In genomic region chr5:74587895-74588294, GRCh38 we compare ENCODE assay signal across 17 cellular contexts. TPM values are rescaled to one million over a fixed set of nuclear protein-coding genes. Genes with fewer than 3 reads are reported as not detected.
DNase-seq lines count a peak whose midpoint lies in the region; ATAC-seq and TF ChIP-seq lines count a peak whose summit lies in the region.
"Had no signal": no experiment of that assay in that cellular context is flagged by ENCODE, and none has a peak within 500 bp of the region (broad histone marks: within the 10 kb centered on the region; RNA-seq: fewer than 3 reads in every experiment).

No MANE protein-coding gene starts in this region.

- no peaks in the 10 kb centered on the region for H3K27me3 Mint-ChIP-seq in Calu3 (ENCODE audit: unreplicated experiment)
- peaks cover 33% of the 10 kb centered on the region for H3K27me3 Mint-ChIP-seq in stimulated activated naive CD8-positive, alpha-beta T cell treated with anti-CD3 and anti-CD28 coated beads, Interleukin-15, amount 100 ng/mL, for 72 hours

- H3K4me1 Mint-ChIP-seq in Calu3 (ENCODE audit: low read depth, unreplicated experiment): peaks cover 72% of the 10 kb centered on the region
- H3K4me1 Mint-ChIP-seq in stimulated activated naive CD8-positive, alpha-beta T cell treated with anti-CD3 and anti-CD28 coated beads, Interleukin-15, amount 100 ng/mL, for 72 hours: peaks cover 6% of the 10 kb centered on the region

- CTCF ChIA-PET in Calu3 (lab: Charles Lee): no interaction called here
- CTCF ChIA-PET in mammary epithelial cell (lab: Charles Lee; ENCODE audit: low non-redundant PET): interaction anchor here (0.5 kb wide), 1 partner anchor 11 kb away, joined by 4 read pairs; no protein-coding TSS in a partner anchor

- H4K20me1 ChIP-seq in mammary epithelial cell (ENCODE audit: insufficient read depth, low read length): no peaks in the 10 kb centered on the region
- H4K20me1 ChIP-seq: BLaER1 treated with 17β-estradiol and CSF1 and Interleukin-3, amounts not matched to agents 10 nM and 100 nM had no signal

- H3K36me3 ChIP-seq in HUES64 (ENCODE audit: insufficient read depth, low read length) (no peaks in the 10 kb centered on the region), colonic mucosa (no peaks in the 10 kb centered on the region), mesodermal cell (ENCODE audit: control insufficient read depth, insufficient read depth, low read length) (no peaks in the 10 kb centered on the region), psoas muscle (ENCODE audit: insufficient read depth in 1 of 2, low read depth in 1 of 2) (no peaks in the 10 kb centered on the region), mammary epithelial cell (ENCODE audit: insufficient read depth, low read length) (no peaks in the 10 kb centered on the region)
- H3K36me3 ChIP-seq: BLaER1 treated with 17β-estradiol and CSF1 and Interleukin-3, amounts not matched to agents 10 nM and 100 nM had no signal

- BruUV-seq in Calu3 (replicated peaks; lab: Mats Ljungman, UMichigan) (no TSS peak), mammary epithelial cell (replicated peaks; lab: Mats Ljungman, UMichigan) (no TSS peak)

- H3K9me3 ChIP-seq in HUES64 (ENCODE audit: insufficient read depth, low read depth, low read length): no peaks in the 10 kb centered on the region
- H3K9me3 ChIP-seq in colonic mucosa: no peaks in the 10 kb centered on the region
- no peaks in the 10 kb centered on the region for H3K9me3 ChIP-seq in mesodermal cell (ENCODE audit: control insufficient read depth, low read length)
- H3K9me3 ChIP-seq in psoas muscle: no peaks in the 10 kb centered on the region
- H3K9me3 ChIP-seq in mammary epithelial cell (replicated peaks; ENCODE audit: insufficient read depth, low read length): no peaks in the 10 kb centered on the region
- H3K9me3 ChIP-seq: BLaER1 treated with 17β-estradiol and CSF1 and Interleukin-3, amounts not matched to agents 10 nM and 100 nM had no signal

- no peak overlapping the region for H3K9ac ChIP-seq in HUES64 (ENCODE audit: low read depth, low read length)
- peak overlapping the region in 1 of 2 donors; percentile 19 for H3K9ac ChIP-seq in colonic mucosa (ENCODE audit: low read depth in 2 of 2, low read length in 2 of 2)
- H3K9ac ChIP-seq in mammary epithelial cell (ENCODE audit: insufficient read depth, low read length): no peak overlapping the region
- H3K9ac ChIP-seq: BLaER1 treated with 17β-estradiol and CSF1 and Interleukin-3, amounts not matched to agents 10 nM and 100 nM had no signal

- H3K4me1 ChIP-seq in HUES64 (ENCODE audit: insufficient read depth, low read length) (peaks cover 42% of the 10 kb centered on the region), colonic mucosa (no peaks in the 10 kb centered on the region), mesodermal cell (ENCODE audit: control insufficient read depth, insufficient read depth, low read length, poor library complexity, severe bottlenecking) (peaks cover 13% of the 10 kb centered on the region), psoas muscle (no peaks in the 10 kb centered on the region), mammary epithelial cell (ENCODE audit: insufficient read depth, low read length) (peaks cover 4% of the 10 kb centered on the region)

- intact Hi-C loops in Calu3 (cut with micrococcal nuclease; ENCODE audit: unreplicated experiment) (loop anchor here (2.0 to 5.0 kb wide), 2 partner anchors 51 to 86 kb away; no protein-coding TSS in a partner anchor), colonic mucosa (cut with DNase I) (loop anchor here (5.0 kb wide), 1 partner anchor 49 kb away; no protein-coding TSS in a partner anchor), psoas muscle (cut with DNase I) (no loop called here), mammary epithelial cell (cut with micrococcal nuclease) (no loop called here)

- H3K4me3 Mint-ChIP-seq in Calu3 (ENCODE audit: low read depth, unreplicated experiment): no peak overlapping the region
- no peak overlapping the region for H3K4me3 Mint-ChIP-seq in stimulated activated naive CD8-positive, alpha-beta T cell treated with anti-CD3 and anti-CD28 coated beads, Interleukin-15, amount 100 ng/mL, for 72 hours
- H3K4me3 Mint-ChIP-seq: CD8-positive, alpha-beta T cell; H9 had no signal

- peaks cover 3% of the 10 kb centered on the region for H3K9me3 Mint-ChIP-seq in Calu3 (ENCODE audit: low read depth, unreplicated experiment)
- no peaks in the 10 kb centered on the region for H3K9me3 Mint-ChIP-seq in stimulated activated naive CD8-positive, alpha-beta T cell treated with anti-CD3 and anti-CD28 coated beads, Interleukin-15, amount 100 ng/mL, for 72 hours
- H3K9me3 Mint-ChIP-seq: CD8-positive, alpha-beta T cell; H9 had no signal

- no peak overlapping the region for H3K4me2 ChIP-seq in mammary epithelial cell (ENCODE audit: insufficient read depth, low read depth, low read length)
- H3K4me2 ChIP-seq: BLaER1 treated with 17β-estradiol and CSF1 and Interleukin-3, amounts not matched to agents 10 nM and 100 nM had no signal

- 71% methylated on average over 1 of the region's 2 CpGs for WGBS in HUES64
- WGBS in mesodermal cell (ENCODE audit: insufficient coverage in 2 of 2), 2 experiments: no CpG with 5 or more reads among the region's 2 CpGs
- WGBS in psoas muscle, 3 donors: 44 to 63% (median 50%) methylated on average over 2 of the region's 2 CpGs
- 97% methylated on average over 2 of the region's 2 CpGs for WGBS in mammary epithelial cell (ENCODE audit: low coverage, missing lambda C conversion rate)

- DNase-seq in Calu3 (no peak), colonic mucosa (no peak), psoas muscle (no peak), mammary epithelial cell (no peak), SIG-M5 treated with dmso at 0.1 percent for 504 hours (lab: John Stamatoyannopoulos, UW; ENCODE audit: unreplicated experiment) (no peak)
- no peak for DNase-seq in stimulated activated naive CD8-positive, alpha-beta T cell treated with anti-CD3 and anti-CD28 coated beads, Interleukin-15, amount 100 ng/mL, for 72 hours
- DNase-seq: CD8-positive, alpha-beta T cell; DMS79 treated with DMSO at 0.1 percent for 48 hours; H9; NCI-H1436; NCI-H2029 treated with DMSO at 0.1 percent for 48 hours; PC-3; SIG-M5 had no signal

- H3K27me3 ChIP-seq in HUES64 (ENCODE audit: insufficient read depth, low read length) (no peaks in the 10 kb centered on the region), colonic mucosa (no peaks in the 10 kb centered on the region), psoas muscle (ENCODE audit: insufficient read depth in 3 of 3, low read length in 2 of 3) (no peaks in the 10 kb centered on the region), mammary epithelial cell (ENCODE audit: insufficient read depth, low read length) (no peaks in the 10 kb centered on the region)
- H3K27me3 ChIP-seq: BLaER1 treated with 17β-estradiol and CSF1 and Interleukin-3, amounts not matched to agents 10 nM and 100 nM had no signal

- in situ Hi-C loops in mammary epithelial cell (cut with MboI; ENCODE audit: low sequenced_read_pairs in 2 of 2): no loop called here

- H3K27ac ChIP-seq in HUES64 (ENCODE audit: low read depth, low read length) (0 out of 2 replicates have a peak overlapping the region, but pooled peaks have one; percentile 13), colonic mucosa (peak overlapping the region; percentile 83), mesodermal cell (ENCODE audit: low read depth, low read length, severe bottlenecking) (peak overlapping the region; percentile 62), psoas muscle (no peak overlapping the region), mammary epithelial cell (ENCODE audit: insufficient read depth, low read depth, low read length) (no peak overlapping the region)
- H3K27ac ChIP-seq: BLaER1 treated with 17β-estradiol and CSF1 and Interleukin-3, amounts not matched to agents 10 nM and 100 nM; RWPE1 had no signal

- peaks cover 3% of the 10 kb centered on the region for H3K36me3 Mint-ChIP-seq in Calu3 (ENCODE audit: insufficient read depth, unreplicated experiment)
- H3K36me3 Mint-ChIP-seq: CD8-positive, alpha-beta T cell had no signal

- no peaks in the 10 kb centered on the region for H3K79me2 ChIP-seq in mammary epithelial cell (ENCODE audit: insufficient read depth, low read length)

- dilution Hi-C loops in mammary epithelial cell (cut with HindIII; ENCODE audit: low sequenced_read_pairs): no loop called here

- peak overlapping the region; percentile 31 for H3K27ac Mint-ChIP-seq in Calu3 (ENCODE audit: unreplicated experiment)
- H3K27ac Mint-ChIP-seq in stimulated activated naive CD8-positive, alpha-beta T cell treated with anti-CD3 and anti-CD28 coated beads, Interleukin-15, amount 100 ng/mL, for 72 hours: no peak overlapping the region
- H3K27ac Mint-ChIP-seq: CD8-positive, alpha-beta T cell had no signal

- no peak overlapping the region for H3K4me3 ChIP-seq in HUES64 (ENCODE audit: low read length)
- no peak overlapping the region for H3K4me3 ChIP-seq in colonic mucosa
- H3K4me3 ChIP-seq in mesodermal cell (ENCODE audit: extremely low read depth, insufficient read depth, low read length, poor library complexity, severe bottlenecking): no peak overlapping the region
- no peak overlapping the region for H3K4me3 ChIP-seq in psoas muscle
- no peak overlapping the region for H3K4me3 ChIP-seq in mammary epithelial cell (replicated peaks in 1 of 3; ENCODE audit: insufficient read depth in 1 of 3, low read depth in 2 of 3, low read length in 3 of 3)
- H3K4me3 ChIP-seq: BLaER1 treated with 17β-estradiol and CSF1 and Interleukin-3, amounts not matched to agents 10 nM and 100 nM had no signal

- TF ChIP-seq CTCF in Calu3 (IDR thresholded peaks at IDR 0.05; ENCODE audit: unreplicated experiment) (no peak), colonic mucosa (IDR thresholded peaks at IDR 0.05) (no peak), psoas muscle (IDR thresholded peaks at IDR 0.05) (no peak), mammary epithelial cell (conservative IDR thresholded peaks at IDR 0.05 in 1 of 2, IDR thresholded peaks at IDR 0.05 in 1 of 2; ENCODE audit: extremely low read depth in 1 of 2, insufficient read depth in 1 of 2, low read depth in 1 of 2, low read length in 2 of 2) (no peak)

- no peak for ATAC-seq in psoas muscle
- ATAC-seq in stimulated activated naive CD8-positive, alpha-beta T cell treated with anti-CD3 and anti-CD28 coated beads, Interleukin-15, amount 100 ng/mL, for 72 hours: no peak
- ATAC-seq: CD8-positive, alpha-beta T cell; PC-3 had no signal

- H2AFZ ChIP-seq in mammary epithelial cell (ENCODE audit: low read depth, low read length): no peak overlapping the region

RNA-seq across cellular contexts. Expression of gene ENC1, which starts 52.6 kb away (rescaled TPM):
- total RNA-seq in Calu3 (2022): 91.6 and 100 TPM in 2 replicates
- 27.9 TPM for polyA plus RNA-seq in HUES64 (2013, experiment 1 of 2)
- polyA plus RNA-seq in HUES64 (2013, experiment 2 of 2): 33.0 TPM
- total RNA-seq in colonic mucosa: 10 to 100 TPM; 18.9 to 26.6 TPM
- 138 TPM for polyA plus RNA-seq in mesodermal cell (2013, experiment 1 of 2)
- polyA plus RNA-seq in mesodermal cell (2013, experiment 2 of 2): 107 TPM
- 10 to 100 TPM in 2 of 4 donors, 1 to 10 TPM in 2; 2.4 to 28.3 (median 10.6) TPM for total RNA-seq in psoas muscle
- 1 to 10 TPM in 2 of 3 donors, under 1 TPM in 1; 0.58 to 2.8 (median 1.1) TPM for polyA plus RNA-seq in psoas muscle
- 100 to 1,000 TPM in 1 of 2 donors, 10 to 100 TPM in 1; 42.4 to 392 TPM for total RNA-seq in mammary epithelial cell
- polyA plus RNA-seq in mammary epithelial cell: 41.6 TPM
- 117 TPM for polyA minus RNA-seq in mammary epithelial cell

Comparison
In these comparisons a context has a peak if more than half of its experiments do, and no peak if none do; other contexts are left out.
1. H3K27ac ChIP-seq: peak in HUES64 (single experiment), colonic mucosa (single experiment) and mesodermal cell (single experiment); none in psoas muscle (single experiment) and mammary epithelial cell (single experiment).
2. intact Hi-C loops: an anchor here in Calu3 (2.0 to 5.0 kb wide) and colonic mucosa (5.0 kb wide); none called in psoas muscle and mammary epithelial cell.